Comparison of ENCODE assay signal across 8 cellular contexts in genomic region chr1:212432163-212432705, GRCh38. TPM values are rescaled to one million over a fixed set of nuclear protein-coding genes. Genes with fewer than 3 reads are reported as not detected.
DNase-seq lines count a peak whose midpoint lies in the region; ATAC-seq and TF ChIP-seq lines count a peak whose summit lies in the region.

No MANE protein-coding gene starts in this region.

- no peaks in the 10 kb centered on the region for H3K27me3 Mint-ChIP-seq in CD4-positive, CD25-positive, alpha-beta regulatory T cell
- H3K27me3 Mint-ChIP-seq in neural progenitor cell (ENCODE audit: insufficient read depth, low read depth): peaks cover 3% of the 10 kb centered on the region

- no peak for DNase-seq in CD4-positive, CD25-positive, alpha-beta regulatory T cell
- DNase-seq in NCI-H69 (lab: John Stamatoyannopoulos, UW) (peak; percentile 31), neural progenitor cell (ENCODE audit: low spot score) (no peak), NCI-H128 (lab: John Stamatoyannopoulos, UW; ENCODE audit: unreplicated experiment) (no peak), posterior cingulate gyrus (no peak), midbrain (lab: John Stamatoyannopoulos, UW) (no peak)

- H3K79me2 ChIP-seq in neural progenitor cell (ENCODE audit: low read depth): no peaks in the 10 kb centered on the region

- H3K4me1 Mint-ChIP-seq in CD4-positive, CD25-positive, alpha-beta regulatory T cell: peaks cover 4 to 37% (median 13%) of the 10 kb centered on the region in 4 donors
- H3K4me1 Mint-ChIP-seq in neural progenitor cell: peaks cover 24% of the 10 kb centered on the region

- peaks cover 5% of the 10 kb centered on the region for H3K36me3 Mint-ChIP-seq in CD4-positive, CD25-positive, alpha-beta regulatory T cell
- H3K36me3 Mint-ChIP-seq in neural progenitor cell: no peaks in the 10 kb centered on the region

- peak overlapping the region; percentile 75 for H3K4me3 ChIP-seq in CD4-positive, CD25-positive, alpha-beta regulatory T cell (ENCODE audit: low read depth, low read length)
- H3K4me3 ChIP-seq in ectodermal cell (ENCODE audit: insufficient read depth, low read depth, low read length): peak overlapping the region; percentile 66
- H3K4me3 ChIP-seq in neural progenitor cell: peak overlapping the region; percentile 82

- intact Hi-C loops in posterior cingulate gyrus (cut with DNase I): loop anchor here (2.0 kb wide), 1 partner anchor 17 kb away; the partner anchor contains the start of gene PACC1

- H3K4me2 ChIP-seq in neural progenitor cell: peak overlapping the region; percentile 79

- no peaks in the 10 kb centered on the region for H3K9me3 ChIP-seq in CD4-positive, CD25-positive, alpha-beta regulatory T cell (ENCODE audit: control insufficient read depth in 2 of 2, low read length in 2 of 2)
- H3K9me3 ChIP-seq in ectodermal cell (ENCODE audit: control insufficient read depth, low read length) (no peaks in the 10 kb centered on the region), neural progenitor cell (ENCODE audit: low read depth) (no peaks in the 10 kb centered on the region)

- H3K27ac ChIP-seq in CD4-positive, CD25-positive, alpha-beta regulatory T cell (ENCODE audit: insufficient read depth, low read length, poor library complexity, severe bottlenecking): no peak overlapping the region
- H3K27ac ChIP-seq in ectodermal cell (ENCODE audit: insufficient read depth, low read depth, low read length, poor library complexity, severe bottlenecking): no peak overlapping the region
- H3K27ac ChIP-seq in neural progenitor cell: no peak overlapping the region

- ATAC-seq in CD4-positive, CD25-positive, alpha-beta regulatory T cell (ENCODE audit: low read depth in 2 of 2): no peak
- ATAC-seq in HG03457 (IDR thresholded peaks at IDR 0.05; ENCODE audit: unreplicated experiment): no peak

- H4K20me1 ChIP-seq in neural progenitor cell (ENCODE audit: low read depth): peaks cover 4% of the 10 kb centered on the region

- H3K9me3 Mint-ChIP-seq in CD4-positive, CD25-positive, alpha-beta regulatory T cell: no peaks in the 10 kb centered on the region
- no peaks in the 10 kb centered on the region for H3K9me3 Mint-ChIP-seq in neural progenitor cell

- no peak overlapping the region for H3K9ac ChIP-seq in neural progenitor cell

- H3K36me3 ChIP-seq in CD4-positive, CD25-positive, alpha-beta regulatory T cell (ENCODE audit: control insufficient read depth, insufficient read depth, low read length): no peaks in the 10 kb centered on the region
- H3K36me3 ChIP-seq in ectodermal cell (ENCODE audit: control insufficient read depth, insufficient read depth, low read length) (no peaks in the 10 kb centered on the region), neural progenitor cell (no peaks in the 10 kb centered on the region)

- H3K4me1 ChIP-seq in CD4-positive, CD25-positive, alpha-beta regulatory T cell (ENCODE audit: control insufficient read depth, insufficient read depth, low read length, poor library complexity, severe bottlenecking): peaks cover 9% of the 10 kb centered on the region
- H3K4me1 ChIP-seq in ectodermal cell (ENCODE audit: control insufficient read depth, insufficient read depth, low read length) (no peaks in the 10 kb centered on the region), neural progenitor cell (peaks cover 3% of the 10 kb centered on the region)

- H2AFZ ChIP-seq in neural progenitor cell (replicated peaks): no peak overlapping the region

- 72 to 79% methylated on average over 6 to 8 of the region's 9 CpGs for WGBS in ectodermal cell, 2 experiments

- no peak for TF ChIP-seq CTCF in neural progenitor cell (IDR thresholded peaks at IDR 0.05)

- H3K27ac Mint-ChIP-seq in CD4-positive, CD25-positive, alpha-beta regulatory T cell: peak overlapping the region in 2 of 3 donors; percentile 36 to 74
- no peak overlapping the region for H3K27ac Mint-ChIP-seq in neural progenitor cell

- H3F3A ChIP-seq in neural progenitor cell (ENCODE audit: low read depth): peaks cover 9% of the 10 kb centered on the region

- peak overlapping the region; percentile 35 to 80 (median 72) for H3K4me3 Mint-ChIP-seq in CD4-positive, CD25-positive, alpha-beta regulatory T cell
- H3K4me3 Mint-ChIP-seq in neural progenitor cell: peak overlapping the region; percentile 81

- H3K27me3 ChIP-seq in CD4-positive, CD25-positive, alpha-beta regulatory T cell (ENCODE audit: control insufficient read depth, insufficient read depth, low read length): no peaks in the 10 kb centered on the region
- H3K27me3 ChIP-seq in ectodermal cell (ENCODE audit: control insufficient read depth, insufficient read depth, low read length, poor library complexity, severe bottlenecking) (peaks cover 24% of the 10 kb centered on the region), neural progenitor cell (peaks cover 35% of the 10 kb centered on the region)

RNA-seq across cellular contexts. Expression of gene NENF, which starts 0.5 kb away (rescaled TPM):
- total RNA-seq in CD4-positive, CD25-positive, alpha-beta regulatory T cell: 17.0 TPM
- 10 to 100 TPM; 37.8 to 82.8 (median 69.4) TPM for polyA plus RNA-seq in CD4-positive, CD25-positive, alpha-beta regulatory T cell
- 20.4 TPM for polyA plus RNA-seq in ectodermal cell (2013, experiment 1 of 4)
- polyA plus RNA-seq in ectodermal cell (2013, experiment 2 of 4): 19.8 TPM
- 24.5 TPM for polyA plus RNA-seq in ectodermal cell (2013, experiment 3 of 4)
- polyA plus RNA-seq in ectodermal cell (2013, experiment 4 of 4): 24.2 TPM
- 6.8 and 8.2 TPM in 2 replicates for total RNA-seq in neural progenitor cell (ENCODE audit: low replicate concordance)

RNA-seq across cellular contexts. Expression of gene PACC1, which starts 17.5 kb away (rescaled TPM):
- 7.4 TPM for total RNA-seq in CD4-positive, CD25-positive, alpha-beta regulatory T cell
- polyA plus RNA-seq in CD4-positive, CD25-positive, alpha-beta regulatory T cell: 10 to 100 TPM; 11.5 to 17.3 (median 15.2) TPM
- polyA plus RNA-seq in ectodermal cell (2013, experiment 1 of 4): 17.7 TPM
- polyA plus RNA-seq in ectodermal cell (2013, experiment 2 of 4): 12.8 TPM
- polyA plus RNA-seq in ectodermal cell (2013, experiment 3 of 4): 18.4 TPM
- polyA plus RNA-seq in ectodermal cell (2013, experiment 4 of 4): 18.7 TPM
- 16.5 and 21.1 TPM in 2 replicates for total RNA-seq in neural progenitor cell (ENCODE audit: low replicate concordance)
